In genomic region chr5:36875789-36876388, GRCh38 we compare ENCODE assay signal across 8 cellular contexts. TPM values are rescaled to one million over a fixed set of nuclear protein-coding genes. Genes with fewer than 3 reads are reported as not detected.
DNase-seq lines count a peak whose midpoint lies in the region; ATAC-seq, FAIRE-seq and TF ChIP-seq lines count a peak whose summit lies in the region.

No MANE protein-coding gene starts in this region.

- WGBS in A549 (ENCODE audit: missing lambda C conversion rate) = 1% methylated on average over 42 of the region's 60 CpGs

- H3K4me3 ChIP-seq in A549 (peak overlapping the region; percentile 87), kidney epithelial cell (ENCODE audit: low read depth, low read length) (peak overlapping the region; percentile 72)

- H3K27me3 ChIP-seq in kidney epithelial cell (ENCODE audit: control insufficient read depth, insufficient read depth, low read length) = no peaks in the 10 kb centered on the region

- peak; percentile 42; the same call in 2 of the 3 replicates for TF ChIP-seq CTCF in A549 (IDR thresholded peaks at IDR 0.05)
- TF ChIP-seq CTCF in kidney epithelial cell (IDR thresholded peaks at IDR 0.05; ENCODE audit: insufficient read depth, low read length, poor library complexity, severe bottlenecking) = peak; percentile 59

- H3K4me2 ChIP-seq in A549 = peak overlapping the region; percentile 87

- TF ChIP-seq EP300 in A549 (IDR thresholded peaks at IDR 0.05) = no peak

- ATAC-seq in A549 (peak; percentile 75 to 84), GM18858 (IDR thresholded peaks at IDR 0.05; ENCODE audit: unreplicated experiment) (peak; percentile 40), HG03097 (IDR thresholded peaks at IDR 0.05; ENCODE audit: low FRiP score, unreplicated experiment) (peak; percentile 54)

- H3K27ac ChIP-seq in A549 = peak overlapping the region; percentile 94 to 97

- CTCF ChIA-PET in A549 (lab: Yijun Ruan, JAX) = interaction anchor here (0.8 to 2.0 kb wide), 9 partner anchors 9 to 152 kb away, joined by 3 to 7 read pairs (median 4); no protein-coding TSS in a partner anchor

- no peak for TF ChIP-seq POLR2A in A549 (IDR thresholded peaks at IDR 0.05; ENCODE audit: low read length)

- POLR2A ChIA-PET in A549 (lab: Yijun Ruan, JAX) = interaction anchor here (0.6 to 1.1 kb wide), 3 partner anchors 131 to 495 kb away, joined by 3 to 4 read pairs (median 4); partner anchors contain the start of gene NUP155

- peak in 1 of 2 experiments; percentile 17; a peak in 1 of 5 replicates for TF ChIP-seq RAD21 in A549 (conservative IDR thresholded peaks at IDR 0.05 in 1 of 2, IDR thresholded peaks at IDR 0.05 in 1 of 2)

- peaks cover 35% of the 10 kb centered on the region for H3K4me1 ChIP-seq in A549

- no peaks in the 10 kb centered on the region for H3K9me3 ChIP-seq in A549

- no peaks in the 10 kb centered on the region for H3K36me3 ChIP-seq in kidney epithelial cell (ENCODE audit: control insufficient read depth, insufficient read depth, low read length)

- DNase-seq in A549 (ENCODE audit: low read depth in 1 of 2, low spot score in 1 of 2) (peak; percentile 38 to 75), NCI-H2171 treated with DMSO at 0.1 percent for 48 hours (lab: John Stamatoyannopoulos, UW) (peak; percentile 75), kidney epithelial cell (ENCODE audit: low read depth) (no peak)
- peak; percentile 35 to 60 (median 54) for DNase-seq in activated CD4-positive, CD25-positive, alpha-beta regulatory T cell (lab: John Stamatoyannopoulos, UW)
- peak; percentile 76 for DNase-seq in central memory CD4-positive, alpha-beta T cell
- DNase-seq in stimulated activated CD4-positive, alpha-beta T cell treated with anti-CD3 and anti-CD28 coated beads, Interleukin-15, amount 100 ng/mL, for 48 hours (ENCODE audit: low read depth in 2 of 2) = peak; percentile 25 to 62

- no peak for FAIRE-seq in A549 (lab: Jason Lieb, UNC)

TF ChIP-seq in A549, 52 proteins besides CTCF, POLR2A, EP300 and RAD21:
- peak; percentile 18; the same call in 1 of the 2 replicates for TF ChIP-seq KDM5A (IDR thresholded peaks at IDR 0.05)
- TF ChIP-seq BHLHE40 (IDR thresholded peaks at IDR 0.05; ENCODE audit: low read depth, low read length) = no peak
- 0 out of 3 replicates have a peak, but pooled peaks have one; percentile 19 for TF ChIP-seq SMC3 (IDR thresholded peaks at IDR 0.05)
- TF ChIP-seq POLR2AphosphoS2 (conservative IDR thresholded peaks at IDR 0.05; ENCODE audit: low read length) = no peak
- TF ChIP-seq MAX (IDR thresholded peaks at IDR 0.05) = no peak
- TF ChIP-seq HES2 (IDR thresholded peaks at IDR 0.05) = no peak
- no peak for TF ChIP-seq CHD2 (IDR thresholded peaks at IDR 0.05; ENCODE audit: low read length, partially characterized antibody)
- no peak for TF ChIP-seq FOSB (CRISPR knock-in tag; IDR thresholded peaks at IDR 0.05)
TF ChIP-seq in A549: peak in this region for 2.

RNA-seq across cellular contexts. Expression of gene NIPBL, which starts 0.7 kb away (rescaled TPM):
- 33.4 and 40.9 TPM in 2 replicates for polyA plus RNA-seq in A549 (2011; rRNA removed)
- 4.5 and 5.4 TPM in 2 replicates for polyA plus RNA-seq in A549 (2012; cell fraction: cytosol; rRNA removed)
- polyA plus RNA-seq in A549 (2012; cell fraction: nucleus; rRNA removed) = 5.2 and 6.0 TPM in 2 replicates
- polyA plus RNA-seq in A549 (2017; fragmentation: RNase III; extraction: RNeasy Plus Mini Kit Qiagen cat#74134 plus additional on column Dnase treatment) = 12.3 to 12.7 TPM (median 12.4 TPM) in 3 replicates
- 109 and 127 TPM in 2 replicates for polyA minus RNA-seq in A549 (2011; rRNA and poly(A)+ RNA removed)
- 21.1 and 21.8 TPM in 2 replicates for total RNA-seq in kidney epithelial cell
